ENCODE assay signal across 18 cellular contexts in the genomic region with DNA sequence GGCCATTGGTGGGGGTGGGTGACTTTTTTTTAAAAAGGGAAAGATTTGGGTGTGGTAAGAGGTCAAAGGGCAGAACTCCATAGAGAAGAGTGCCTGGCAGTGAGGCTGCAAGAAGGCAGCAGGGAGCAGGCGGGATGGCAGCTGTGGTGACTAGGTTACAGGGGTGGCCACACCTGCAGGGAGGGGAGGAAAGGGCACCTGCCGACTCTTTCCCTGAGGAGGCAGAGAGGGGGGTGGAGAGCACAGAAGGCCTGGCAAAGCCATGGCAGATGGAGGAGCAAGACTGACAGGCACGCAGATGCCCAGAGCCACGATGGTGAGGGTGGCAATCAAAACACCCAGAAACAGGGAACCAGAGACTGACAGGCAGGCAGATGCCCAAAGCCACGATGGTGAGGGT. TPM values are rescaled to one million over a fixed set of nuclear protein-coding genes. Genes with fewer than 3 reads are reported as not detected.
DNase-seq lines count a peak whose midpoint lies in the region; ATAC-seq, FAIRE-seq and TF ChIP-seq lines count a peak whose summit lies in the region.
"Had no signal": no experiment of that assay in that cellular context is flagged by ENCODE, and none has a peak within 500 bp of the region (broad histone marks: within the 10 kb centered on the region; RNA-seq: fewer than 3 reads in every experiment).

No MANE protein-coding gene starts in this region.

- no peaks in the 10 kb centered on the region for H3K9me3 Mint-ChIP-seq in activated CD4-positive, alpha-beta memory T cell treated with anti-CD3 and anti-CD28 coated beads, Interleukin-2, amount 10 ng/mL, durations not matched to agents 7 days and 5 days
- H3K9me3 Mint-ChIP-seq in activated CD4-positive, alpha-beta memory T cell treated with anti-CD3 and anti-CD28 coated beads for 36 hours, result no peaks in the 10 kb centered on the region
- no peaks in the 10 kb centered on the region for H3K9me3 Mint-ChIP-seq in activated CD8-positive, alpha-beta T cell treated with anti-CD3 and anti-CD28 coated beads for 36 hours
- H3K9me3 Mint-ChIP-seq: CD14-positive monocyte had no signal

- H3K27me3 Mint-ChIP-seq in activated CD4-positive, alpha-beta memory T cell treated with anti-CD3 and anti-CD28 coated beads, Interleukin-2, amount 10 ng/mL, durations not matched to agents 7 days and 5 days, result no peaks in the 10 kb centered on the region
- no peaks in the 10 kb centered on the region for H3K27me3 Mint-ChIP-seq in activated CD4-positive, alpha-beta memory T cell treated with anti-CD3 and anti-CD28 coated beads for 36 hours
- no peaks in the 10 kb centered on the region for H3K27me3 Mint-ChIP-seq in activated CD8-positive, alpha-beta T cell treated with anti-CD3 and anti-CD28 coated beads for 36 hours

- no peak for FAIRE-seq in GM12892 (lab: Jason Lieb, UNC)
- FAIRE-seq: RCC 7860 had no signal

- POLR2A ChIA-PET in activated CD4-positive, alpha-beta memory T cell treated with anti-CD3 and anti-CD28 coated beads, Interleukin-2, amount 10 ng/mL, durations not matched to agents 7 days and 5 days (lab: Charles Lee), result no interaction called here
- POLR2A ChIA-PET in activated CD4-positive, alpha-beta memory T cell treated with anti-CD3 and anti-CD28 coated beads for 36 hours (lab: Charles Lee), result no interaction called here
- POLR2A ChIA-PET in activated CD8-positive, alpha-beta T cell treated with anti-CD3 and anti-CD28 coated beads for 36 hours (lab: Charles Lee), result no interaction called here

- peaks cover 72% of the 10 kb centered on the region for H3K36me3 Mint-ChIP-seq in activated CD4-positive, alpha-beta memory T cell treated with anti-CD3 and anti-CD28 coated beads, Interleukin-2, amount 10 ng/mL, durations not matched to agents 7 days and 5 days (ENCODE audit: low read depth)
- H3K36me3 Mint-ChIP-seq in activated CD4-positive, alpha-beta memory T cell treated with anti-CD3 and anti-CD28 coated beads for 36 hours, result peaks cover 44% of the 10 kb centered on the region
- peaks cover 52% of the 10 kb centered on the region for H3K36me3 Mint-ChIP-seq in activated CD8-positive, alpha-beta T cell treated with anti-CD3 and anti-CD28 coated beads for 36 hours (ENCODE audit: low read depth)

- H3K36me3 ChIP-seq in mucosa of descending colon (ENCODE audit: low read depth), result no peaks in the 10 kb centered on the region

- no peak for ATAC-seq in activated CD8-positive, alpha-beta T cell treated with anti-CD3 and anti-CD28 coated beads for 36 hours
- peak; percentile 73 for ATAC-seq in mucosa of descending colon
- ATAC-seq in GM19467 (IDR thresholded peaks at IDR 0.05; ENCODE audit: unreplicated experiment), result no peak
- ATAC-seq: heart left ventricle had no signal

- CTCF ChIA-PET in activated CD4-positive, alpha-beta memory T cell treated with anti-CD3 and anti-CD28 coated beads, Interleukin-2, amount 10 ng/mL, durations not matched to agents 7 days and 5 days (lab: Charles Lee), result no interaction called here
- CTCF ChIA-PET in activated CD4-positive, alpha-beta memory T cell treated with anti-CD3 and anti-CD28 coated beads for 36 hours (lab: Charles Lee), result no interaction called here
- CTCF ChIA-PET in activated CD8-positive, alpha-beta T cell treated with anti-CD3 and anti-CD28 coated beads for 36 hours (lab: Charles Lee), result no interaction called here

- no peaks in the 10 kb centered on the region for H3K4me1 ChIP-seq in mucosa of descending colon (ENCODE audit: low read depth)

- no peak overlapping the region for H3K4me3 Mint-ChIP-seq in activated CD4-positive, alpha-beta memory T cell treated with anti-CD3 and anti-CD28 coated beads, Interleukin-2, amount 10 ng/mL, durations not matched to agents 7 days and 5 days
- H3K4me3 Mint-ChIP-seq in activated CD4-positive, alpha-beta memory T cell treated with anti-CD3 and anti-CD28 coated beads for 36 hours, result no peak overlapping the region
- no peak overlapping the region for H3K4me3 Mint-ChIP-seq in activated CD8-positive, alpha-beta T cell treated with anti-CD3 and anti-CD28 coated beads for 36 hours
- H3K4me3 Mint-ChIP-seq: CD14-positive monocyte had no signal

- DNase-seq in activated CD4-positive, alpha-beta memory T cell treated with anti-CD3 and anti-CD28 coated beads, Interleukin-2, amount 10 ng/mL, durations not matched to agents 7 days and 5 days, result no peak
- no peak for DNase-seq in activated CD4-positive, alpha-beta memory T cell treated with anti-CD3 and anti-CD28 coated beads for 36 hours
- DNase-seq in NCI-H1694 treated with DMSO at 0.1 percent for 48 hours (lab: John Stamatoyannopoulos, UW) (peak; percentile 41), mucosa of descending colon (peak in 1 of 3 donors; percentile 30), hypothalamus (lab: John Stamatoyannopoulos, UW) (no peak), GM12892 (ENCODE audit: insufficient read length) (no peak)
- no peak for DNase-seq in activated CD8-positive, alpha-beta T cell treated with anti-CD3 and anti-CD28 coated beads for 36 hours
- DNase-seq: effector CD8-positive, alpha-beta T cell; EL; heart left ventricle; islet precursor cell; NCI-H1092; NCI-H82; substantia nigra had no signal

- no peak for TF ChIP-seq CTCF in activated CD8-positive, alpha-beta T cell treated with anti-CD3 and anti-CD28 coated beads for 36 hours (IDR thresholded peaks at IDR 0.05)
- no peak for TF ChIP-seq CTCF in mucosa of descending colon (IDR thresholded peaks at IDR 0.05)

- no peak overlapping the region for H3K4me3 ChIP-seq in mucosa of descending colon
- H3K4me3 ChIP-seq: heart left ventricle had no signal

- peak overlapping the region; percentile 2 for H3K27ac Mint-ChIP-seq in activated CD4-positive, alpha-beta memory T cell treated with anti-CD3 and anti-CD28 coated beads, Interleukin-2, amount 10 ng/mL, durations not matched to agents 7 days and 5 days
- no peak overlapping the region for H3K27ac Mint-ChIP-seq in activated CD4-positive, alpha-beta memory T cell treated with anti-CD3 and anti-CD28 coated beads for 36 hours
- peak overlapping the region; percentile 52 for H3K27ac Mint-ChIP-seq in activated CD8-positive, alpha-beta T cell treated with anti-CD3 and anti-CD28 coated beads for 36 hours

- H3K4me1 Mint-ChIP-seq in activated CD4-positive, alpha-beta memory T cell treated with anti-CD3 and anti-CD28 coated beads, Interleukin-2, amount 10 ng/mL, durations not matched to agents 7 days and 5 days, result no peaks in the 10 kb centered on the region
- peaks cover 13% of the 10 kb centered on the region for H3K4me1 Mint-ChIP-seq in activated CD4-positive, alpha-beta memory T cell treated with anti-CD3 and anti-CD28 coated beads for 36 hours (ENCODE audit: low read depth)
- peaks cover 18% of the 10 kb centered on the region for H3K4me1 Mint-ChIP-seq in activated CD8-positive, alpha-beta T cell treated with anti-CD3 and anti-CD28 coated beads for 36 hours (ENCODE audit: low read depth)

- H3K9me3 ChIP-seq in mucosa of descending colon, result no peaks in the 10 kb centered on the region
- H3K9me3 ChIP-seq: heart left ventricle had no signal

- intact Hi-C loops in activated CD4-positive, alpha-beta memory T cell treated with anti-CD3 and anti-CD28 coated beads for 36 hours (cut with micrococcal nuclease), result no loop called here
- intact Hi-C loops in activated CD8-positive, alpha-beta T cell treated with anti-CD3 and anti-CD28 coated beads for 36 hours (cut with micrococcal nuclease), result no loop called here
- intact Hi-C loops in mucosa of descending colon (cut with DNase I, micrococcal nuclease), result no loop called here

- no peak for TF ChIP-seq POLR2A in GM12892 (IDR thresholded peaks at IDR 0.05; ENCODE audit: low read depth, low read length)

RNA-seq across cellular contexts. Expression of a gene that starts 19.2 kb away (rescaled TPM):
- 100 to 1,000 TPM; 178 to 182 TPM for total RNA-seq in activated CD4-positive, alpha-beta memory T cell treated with anti-CD3 and anti-CD28 coated beads, Interleukin-2, amount 10 ng/mL, durations not matched to agents 7 days and 5 days
- 10 to 100 TPM; 81.8 to 83.1 TPM for total RNA-seq in activated CD4-positive, alpha-beta memory T cell treated with anti-CD3 and anti-CD28 coated beads for 36 hours
- total RNA-seq in activated CD8-positive, alpha-beta T cell treated with anti-CD3 and anti-CD28 coated beads for 36 hours, result 10 to 100 TPM; 48.5 to 49.3 TPM
- total RNA-seq in mucosa of descending colon, result 1 to 10 TPM; 1.4 to 2.3 (median 1.7) TPM
- not detected for polyA plus RNA-seq in GM12892 (2012; ENCODE audit: missing spikeins)
- total RNA-seq: fibroblast of lung had no signal
- polyA plus RNA-seq: fibroblast of lung had no signal

RNA-seq across cellular contexts. Expression of a gene that starts 24.3 kb away (rescaled TPM):
- 10 to 100 TPM; 44.1 to 46.5 TPM for total RNA-seq in activated CD4-positive, alpha-beta memory T cell treated with anti-CD3 and anti-CD28 coated beads, Interleukin-2, amount 10 ng/mL, durations not matched to agents 7 days and 5 days
- total RNA-seq in activated CD4-positive, alpha-beta memory T cell treated with anti-CD3 and anti-CD28 coated beads for 36 hours, result 10 to 100 TPM; 45.5 to 46.6 TPM
- 10 to 100 TPM; 36.7 to 40.0 TPM for total RNA-seq in activated CD8-positive, alpha-beta T cell treated with anti-CD3 and anti-CD28 coated beads for 36 hours
- total RNA-seq in mucosa of descending colon, result 10 to 100 TPM; 46.3 to 51.5 (median 47.3) TPM
- 21.6 TPM for polyA plus RNA-seq in GM12892 (2012; ENCODE audit: missing spikeins)

Comparison
In these comparisons a context has a peak if more than half of its experiments do, and no peak if none do; other contexts are left out.
1. RNA of a gene that starts 19.2 kb away (total RNA-seq): 178 to 182 TPM in activated CD4-positive, alpha-beta memory T cell treated with anti-CD3 and anti-CD28 coated beads, Interleukin-2, amount 10 ng/mL, durations not matched to agents 7 days and 5 days, 81.8 to 83.1 TPM in activated CD4-positive, alpha-beta memory T cell treated with anti-CD3 and anti-CD28 coated beads for 36 hours and 48.5 to 49.3 TPM in activated CD8-positive, alpha-beta T cell treated with anti-CD3 and anti-CD28 coated beads for 36 hours; 1.4 to 2.3 TPM in mucosa of descending colon; every median in the first group is over 10 times any median in the second.